Comparison of ENCODE assay signal across 17 cellular contexts in the genomic region with DNA sequence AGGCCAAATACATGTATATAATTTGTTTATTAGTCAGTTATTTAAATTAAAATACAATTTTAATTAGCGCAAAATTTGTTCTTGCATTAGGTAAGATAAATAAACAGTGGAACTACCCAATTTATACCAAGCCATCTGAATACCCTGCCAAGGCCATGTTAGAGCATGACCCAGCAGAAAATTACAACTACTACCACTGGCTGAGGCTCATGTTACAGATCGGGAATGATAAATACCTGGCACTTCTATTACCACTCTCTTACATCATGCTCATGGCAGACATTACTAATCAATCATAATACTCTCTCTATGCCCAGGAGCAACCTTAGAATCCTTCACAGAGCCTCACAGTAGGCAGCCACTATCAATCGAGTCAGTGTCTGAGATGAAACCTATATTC. TPM values are rescaled to one million over a fixed set of nuclear protein-coding genes. Genes with fewer than 3 reads are reported as not detected.
DNase-seq lines count a peak whose midpoint lies in the region; ATAC-seq and TF ChIP-seq lines count a peak whose summit lies in the region.
"Had no signal": no experiment of that assay in that cellular context is flagged by ENCODE, and none has a peak within 500 bp of the region (broad histone marks: within the 10 kb centered on the region; RNA-seq: fewer than 3 reads in every experiment).

No MANE protein-coding gene starts in this region.

- H3K36me3 Mint-ChIP-seq in CD4-positive, alpha-beta T cell (ENCODE audit: low read depth): no peaks in the 10 kb centered on the region
- H3K36me3 Mint-ChIP-seq in activated CD4-positive, alpha-beta memory T cell treated with anti-CD3 and anti-CD28 coated beads for 36 hours: no peaks in the 10 kb centered on the region
- H3K36me3 Mint-ChIP-seq: immature natural killer cell had no signal

- no peak for TF ChIP-seq CTCF in AG09309 (IDR thresholded peaks at IDR 0.05; ENCODE audit: control insufficient read depth, insufficient read depth, low read depth, low read length, missing control alignments)
- TF ChIP-seq CTCF in CD4-positive, alpha-beta T cell (IDR thresholded peaks at IDR 0.05): no peak

- H3K27ac ChIP-seq in CD4-positive, alpha-beta T cell (ENCODE audit: low read depth, low read length): no peak overlapping the region
- H3K27ac ChIP-seq: ascending aorta, Peyer's patch, transverse colon had no signal

- no peak overlapping the region for H3K4me3 Mint-ChIP-seq in CD4-positive, alpha-beta T cell
- H3K4me3 Mint-ChIP-seq in activated CD4-positive, alpha-beta memory T cell treated with anti-CD3 and anti-CD28 coated beads for 36 hours: no peak overlapping the region
- H3K4me3 Mint-ChIP-seq: activated B cell treated with CpG ODN at 0.5 μM for 24 hours; activated T-cell treated with anti-CD3 and anti-CD28 coated beads, Interleukin-2, amount 50 U/mL, for 24 hours; immature natural killer cell had no signal

- no peak overlapping the region for H3K4me3 ChIP-seq in AG09309 (ENCODE audit: control insufficient read depth, low read depth, low read length)
- H3K4me3 ChIP-seq: ascending aorta, Peyer's patch, transverse colon had no signal

- POLR2A ChIA-PET in CD4-positive, alpha-beta T cell (lab: Charles Lee): no interaction called here
- POLR2A ChIA-PET in activated CD4-positive, alpha-beta memory T cell treated with anti-CD3 and anti-CD28 coated beads for 36 hours (lab: Charles Lee): no interaction called here

- DNase-seq in AG09309 (ENCODE audit: low read depth) (peak; percentile 1), RKO (ENCODE audit: low spot score) (peak; percentile 24)
- no peak for DNase-seq in CD4-positive, alpha-beta T cell
- no peak for DNase-seq in activated CD4-positive, alpha-beta memory T cell treated with anti-CD3 and anti-CD28 coated beads for 36 hours
- DNase-seq: activated B cell treated with CpG ODN at 0.5 μM for 24 hours; activated T-cell treated with anti-CD3 and anti-CD28 coated beads, Interleukin-2, amount 50 U/mL, for 24 hours; immature natural killer cell; MM.1S; Peyer's patch; right cardiac atrium; transverse colon had no signal

- H3K9me3 Mint-ChIP-seq in CD4-positive, alpha-beta T cell: no peaks in the 10 kb centered on the region
- no peaks in the 10 kb centered on the region for H3K9me3 Mint-ChIP-seq in activated CD4-positive, alpha-beta memory T cell treated with anti-CD3 and anti-CD28 coated beads for 36 hours
- H3K9me3 Mint-ChIP-seq: activated B cell treated with CpG ODN at 0.5 μM for 24 hours; activated T-cell treated with anti-CD3 and anti-CD28 coated beads, Interleukin-2, amount 50 U/mL, for 24 hours; immature natural killer cell had no signal

- no peak for TF ChIP-seq RAD21 in Ishikawa (IDR thresholded peaks at IDR 0.05; ENCODE audit: low read depth)

- no peaks in the 10 kb centered on the region for H3K27me3 ChIP-seq in CD4-positive, alpha-beta T cell (ENCODE audit: control insufficient read depth, insufficient read depth, low read length)
- H3K27me3 ChIP-seq: ascending aorta, Peyer's patch, transverse colon had no signal

- ATAC-seq in esophagus mucosa (peak; percentile 75), HG02763 (IDR thresholded peaks at IDR 0.05; ENCODE audit: unreplicated experiment) (no peak), GM21786 (IDR thresholded peaks at IDR 0.05; ENCODE audit: unreplicated experiment) (no peak)
- no peak for ATAC-seq in CD4-positive, alpha-beta T cell (ENCODE audit: poor library complexity)
- ATAC-seq: right cardiac atrium had no signal

- peaks cover 7% of the 10 kb centered on the region for H3K27me3 Mint-ChIP-seq in CD4-positive, alpha-beta T cell
- peaks cover 10% of the 10 kb centered on the region for H3K27me3 Mint-ChIP-seq in activated CD4-positive, alpha-beta memory T cell treated with anti-CD3 and anti-CD28 coated beads for 36 hours

- intact Hi-C loops in CD4-positive, alpha-beta T cell (cut with DNase I, micrococcal nuclease): no loop called here
- intact Hi-C loops in activated CD4-positive, alpha-beta memory T cell treated with anti-CD3 and anti-CD28 coated beads for 36 hours (cut with micrococcal nuclease): no loop called here

- H3K27ac Mint-ChIP-seq in CD4-positive, alpha-beta T cell: no peak overlapping the region
- H3K27ac Mint-ChIP-seq in activated CD4-positive, alpha-beta memory T cell treated with anti-CD3 and anti-CD28 coated beads for 36 hours: no peak overlapping the region
- H3K27ac Mint-ChIP-seq: activated B cell treated with CpG ODN at 0.5 μM for 24 hours; activated T-cell treated with anti-CD3 and anti-CD28 coated beads, Interleukin-2, amount 50 U/mL, for 24 hours; immature natural killer cell had no signal

- no peaks in the 10 kb centered on the region for H3K9me3 ChIP-seq in CD4-positive, alpha-beta T cell (ENCODE audit: control insufficient read depth, low read length)
- H3K9me3 ChIP-seq: ascending aorta, Peyer's patch, transverse colon had no signal

- CTCF ChIA-PET in CD4-positive, alpha-beta T cell (lab: Charles Lee): no interaction called here
- CTCF ChIA-PET in activated CD4-positive, alpha-beta memory T cell treated with anti-CD3 and anti-CD28 coated beads for 36 hours (lab: Charles Lee): interaction anchor here (3.0 kb wide), 1 partner anchor 18 kb away, joined by 9 read pairs; no protein-coding TSS in a partner anchor

- no peaks in the 10 kb centered on the region for H3K4me1 Mint-ChIP-seq in CD4-positive, alpha-beta T cell (ENCODE audit: low read depth)
- H3K4me1 Mint-ChIP-seq in activated CD4-positive, alpha-beta memory T cell treated with anti-CD3 and anti-CD28 coated beads for 36 hours (ENCODE audit: low read depth): no peaks in the 10 kb centered on the region
- H3K4me1 Mint-ChIP-seq: activated B cell treated with CpG ODN at 0.5 μM for 24 hours, immature natural killer cell had no signal

- TF ChIP-seq EP300 in Ishikawa (IDR thresholded peaks at IDR 0.05; ENCODE audit: borderline replicate concordance): no peak; the same call in 1 of the 2 replicates

TF ChIP-seq in Ishikawa, 13 proteins besides CTCF, POLR2A, EP300 and RAD21:
- TF ChIP-seq, protein P1, sequence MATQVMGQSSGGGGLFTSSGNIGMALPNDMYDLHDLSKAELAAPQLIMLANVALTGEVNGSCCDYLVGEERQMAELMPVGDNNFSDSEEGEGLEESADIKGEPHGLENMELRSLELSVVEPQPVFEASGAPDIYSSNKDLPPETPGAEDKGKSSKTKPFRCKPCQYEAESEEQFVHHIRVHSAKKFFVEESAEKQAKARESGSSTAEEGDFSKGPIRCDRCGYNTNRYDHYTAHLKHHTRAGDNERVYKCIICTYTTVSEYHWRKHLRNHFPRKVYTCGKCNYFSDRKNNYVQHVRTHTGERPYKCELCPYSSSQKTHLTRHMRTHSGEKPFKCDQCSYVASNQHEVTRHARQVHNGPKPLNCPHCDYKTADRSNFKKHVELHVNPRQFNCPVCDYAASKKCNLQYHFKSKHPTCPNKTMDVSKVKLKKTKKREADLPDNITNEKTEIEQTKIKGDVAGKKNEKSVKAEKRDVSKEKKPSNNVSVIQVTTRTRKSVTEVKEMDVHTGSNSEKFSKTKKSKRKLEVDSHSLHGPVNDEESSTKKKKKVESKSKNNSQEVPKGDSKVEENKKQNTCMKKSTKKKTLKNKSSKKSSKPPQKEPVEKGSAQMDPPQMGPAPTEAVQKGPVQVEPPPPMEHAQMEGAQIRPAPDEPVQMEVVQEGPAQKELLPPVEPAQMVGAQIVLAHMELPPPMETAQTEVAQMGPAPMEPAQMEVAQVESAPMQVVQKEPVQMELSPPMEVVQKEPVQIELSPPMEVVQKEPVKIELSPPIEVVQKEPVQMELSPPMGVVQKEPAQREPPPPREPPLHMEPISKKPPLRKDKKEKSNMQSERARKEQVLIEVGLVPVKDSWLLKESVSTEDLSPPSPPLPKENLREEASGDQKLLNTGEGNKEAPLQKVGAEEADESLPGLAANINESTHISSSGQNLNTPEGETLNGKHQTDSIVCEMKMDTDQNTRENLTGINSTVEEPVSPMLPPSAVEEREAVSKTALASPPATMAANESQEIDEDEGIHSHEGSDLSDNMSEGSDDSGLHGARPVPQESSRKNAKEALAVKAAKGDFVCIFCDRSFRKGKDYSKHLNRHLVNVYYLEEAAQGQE (IDR thresholded peaks at IDR 0.05; ENCODE audit: low read depth): no peak
- peak; percentile 34; the same call in 1 of the 2 replicates for TF ChIP-seq TCF12 (IDR thresholded peaks at IDR 0.05; ENCODE audit: low read depth)
- no peak for TF ChIP-seq CREB1 (IDR thresholded peaks at IDR 0.05; ENCODE audit: low read depth)
- peak; percentile 64 for TF ChIP-seq TEAD4 (IDR thresholded peaks at IDR 0.05)
- TF ChIP-seq CEBPB (IDR thresholded peaks at IDR 0.05): peak; percentile 66

RNA-seq across cellular contexts. Expression of a gene that starts 21.2 kb away (rescaled TPM):
- total RNA-seq in esophagus mucosa: not detected
- not detected for total RNA-seq in CD4-positive, alpha-beta T cell
- total RNA-seq in activated CD4-positive, alpha-beta memory T cell treated with anti-CD3 and anti-CD28 coated beads for 36 hours: not detected
- total RNA-seq: activated B cell treated with CpG ODN at 0.5 μM for 24 hours, ascending aorta, endothelial cell of umbilical vein, Peyer's patch had no signal

RNA-seq across cellular contexts. Expression of a gene that starts 58.9 kb away (rescaled TPM):
- 36.4 TPM for total RNA-seq in esophagus mucosa
- 10 to 100 TPM; 58.0 to 65.2 TPM for total RNA-seq in CD4-positive, alpha-beta T cell
- 10 to 100 TPM; 93.9 to 94.8 TPM for total RNA-seq in activated CD4-positive, alpha-beta memory T cell treated with anti-CD3 and anti-CD28 coated beads for 36 hours

Comparison
In these comparisons a context has a peak if more than half of its experiments do, and no peak if none do; other contexts are left out.
1. DNase-seq: peak in AG09309 (single experiment) and RKO (single experiment); none in CD4-positive, alpha-beta T cell (0 of 10) and activated CD4-positive, alpha-beta memory T cell treated with anti-CD3 and anti-CD28 coated beads for 36 hours (single experiment).